8 cellular contexts compared by ENCODE assay signal in genomic region chr3:100103558-100104441, GRCh38. TPM values are rescaled to one million over a fixed set of nuclear protein-coding genes. Genes with fewer than 3 reads are reported as not detected.
DNase-seq lines count a peak whose midpoint lies in the region; ATAC-seq and TF ChIP-seq lines count a peak whose summit lies in the region.

No MANE protein-coding gene starts in this region.

- H3K36me3 ChIP-seq in esophagus muscularis mucosa (no peaks in the 10 kb centered on the region), upper lobe of right lung (no peaks in the 10 kb centered on the region)

- H3K27ac Mint-ChIP-seq in activated CD4-positive, alpha-beta T cell treated with anti-CD3 and anti-CD28 coated beads for 36 hours = peak overlapping the region; percentile 7

- peak; percentile 29 for DNase-seq in activated CD4-positive, alpha-beta T cell treated with anti-CD3 and anti-CD28 coated beads for 36 hours
- DNase-seq in activated CD4-positive, alpha-beta T cell treated with anti-CD3 and anti-CD28 coated beads for 4 hours = no peak
- DNase-seq in NCI-H1048 (lab: John Stamatoyannopoulos, UW) (peak; percentile 53), esophagus muscularis mucosa (ENCODE audit: extremely low spot score) (no peak), upper lobe of right lung (no peak), RWPE1 (ENCODE audit: low spot score) (no peak), nucleus accumbens (lab: John Stamatoyannopoulos, UW) (no peak)

- peaks cover 16% of the 10 kb centered on the region for H3K36me3 Mint-ChIP-seq in activated CD4-positive, alpha-beta T cell treated with anti-CD3 and anti-CD28 coated beads for 36 hours (ENCODE audit: low read depth)

- peaks cover 2% of the 10 kb centered on the region for H3K9me3 Mint-ChIP-seq in activated CD4-positive, alpha-beta T cell treated with anti-CD3 and anti-CD28 coated beads for 36 hours (ENCODE audit: low read depth)

- no peak overlapping the region for H3K4me3 Mint-ChIP-seq in activated CD4-positive, alpha-beta T cell treated with anti-CD3 and anti-CD28 coated beads for 36 hours

- H3K4me1 Mint-ChIP-seq in activated CD4-positive, alpha-beta T cell treated with anti-CD3 and anti-CD28 coated beads for 36 hours = peaks cover 26% of the 10 kb centered on the region

- CTCF ChIA-PET in activated CD4-positive, alpha-beta T cell treated with anti-CD3 and anti-CD28 coated beads for 36 hours (lab: Charles Lee) = interaction anchor here (0.6 to 1.3 kb wide), 4 partner anchors 11 to 272 kb away, joined by 3 to 4 read pairs (median 3); no protein-coding TSS in a partner anchor
- CTCF ChIA-PET in RWPE1 (lab: Yijun Ruan, JAX) = no interaction called here

- POLR2A ChIA-PET in activated CD4-positive, alpha-beta T cell treated with anti-CD3 and anti-CD28 coated beads for 36 hours (lab: Charles Lee) = no interaction called here
- POLR2A ChIA-PET in RWPE1 (lab: Yijun Ruan, JAX; ENCODE audit: low non-redundant PET) = no interaction called here

- H3K27ac ChIP-seq in esophagus muscularis mucosa (replicated peaks in 1 of 4) (peak overlapping the region; percentile 15 to 51 (median 27)), upper lobe of right lung (no peak overlapping the region), RWPE1 (no peak overlapping the region)

- no peak overlapping the region for H3K4me3 ChIP-seq in esophagus muscularis mucosa
- H3K4me3 ChIP-seq in upper lobe of right lung = no peak overlapping the region

- TF ChIP-seq EP300 in esophagus muscularis mucosa (IDR thresholded peaks at IDR 0.05) = no peak

- TF ChIP-seq CTCF in esophagus muscularis mucosa (IDR thresholded peaks at IDR 0.05) (no peak), upper lobe of right lung (IDR thresholded peaks at IDR 0.05) (no peak), RWPE1 (conservative IDR thresholded peaks at IDR 0.05; ENCODE audit: low read depth) (no peak)

- 61% methylated on average over 4 of the region's 4 CpGs for WGBS in esophagus muscularis mucosa

- H3K9me3 ChIP-seq in esophagus muscularis mucosa = no peaks in the 10 kb centered on the region
- no peaks in the 10 kb centered on the region for H3K9me3 ChIP-seq in upper lobe of right lung

- intact Hi-C loops in activated CD4-positive, alpha-beta T cell treated with anti-CD3 and anti-CD28 coated beads for 36 hours (cut with DNase I, micrococcal nuclease) = loop anchor here in 1 of 2 experiments (2.0 kb wide), 1 partner anchor 31 kb away; no protein-coding TSS in a partner anchor
- intact Hi-C loops in esophagus muscularis mucosa (cut with DNase I) = no loop called here
- intact Hi-C loops in upper lobe of right lung (cut with DNase I) = no loop called here

- H3K27me3 ChIP-seq in esophagus muscularis mucosa = no peaks in the 10 kb centered on the region
- H3K27me3 ChIP-seq in upper lobe of right lung = no peaks in the 10 kb centered on the region

- peak; percentile 77 for ATAC-seq in activated CD4-positive, alpha-beta T cell treated with anti-CD3 and anti-CD28 coated beads for 36 hours
- ATAC-seq in HG02571 (IDR thresholded peaks at IDR 0.05; ENCODE audit: unreplicated experiment) (peak; percentile 90), upper lobe of right lung (peak; percentile 20)

- TF ChIP-seq POLR2A in esophagus muscularis mucosa (IDR thresholded peaks at IDR 0.05; ENCODE audit: low read depth) = no peak

- H3K4me1 ChIP-seq in esophagus muscularis mucosa (peaks cover 59 to 77% (median 70%) of the 10 kb centered on the region in 4 donors), upper lobe of right lung (peaks cover 22% of the 10 kb centered on the region)

- H3K27me3 Mint-ChIP-seq in activated CD4-positive, alpha-beta T cell treated with anti-CD3 and anti-CD28 coated beads for 36 hours = no peaks in the 10 kb centered on the region

RNA-seq across cellular contexts. Expression of gene FILIP1L, which starts 10.5 kb away (rescaled TPM):
- under 1 TPM in 1 of 2 experiments, not detected in 1; 0.11 TPM for total RNA-seq in activated CD4-positive, alpha-beta T cell treated with anti-CD3 and anti-CD28 coated beads for 36 hours
- total RNA-seq in esophagus muscularis mucosa (100 to 1,000 TPM; 120 to 134 (median 127) TPM), upper lobe of right lung (43.2 TPM)

Comparison
In these comparisons a context has a peak if more than half of its experiments do, and no peak if none do; other contexts are left out.
1. DNase-seq: peak in activated CD4-positive, alpha-beta T cell treated with anti-CD3 and anti-CD28 coated beads for 36 hours (single experiment) and NCI-H1048 (single experiment); none in activated CD4-positive, alpha-beta T cell treated with anti-CD3 and anti-CD28 coated beads for 4 hours (0 of 2), esophagus muscularis mucosa (single experiment), upper lobe of right lung (single experiment), RWPE1 (single experiment) and nucleus accumbens (0 of 56).
2. ATAC-seq: peak in every context shown above with its lines; median percentile 90 in HG02571; 77 in activated CD4-positive, alpha-beta T cell treated with anti-CD3 and anti-CD28 coated beads for 36 hours; 20 in upper lobe of right lung.
3. H3K27ac ChIP-seq: peak in esophagus muscularis mucosa (4 of 4); none in upper lobe of right lung (single experiment) and RWPE1 (single experiment).
4. RNA of gene FILIP1L, which starts 10.5 kb away (total RNA-seq): 120 to 134 TPM in esophagus muscularis mucosa and 43.2 TPM in upper lobe of right lung (single experiment); 0.11 TPM in activated CD4-positive, alpha-beta T cell treated with anti-CD3 and anti-CD28 coated beads for 36 hours; every median in the first group is over 10 times any median in the second.